Comparison of ENCODE assay signal across 8 cellular contexts in genomic region chr7:2645274-2645868, GRCh38. TPM values are rescaled to one million over a fixed set of nuclear protein-coding genes. Genes with fewer than 3 reads are reported as not detected.
DNase-seq lines count a peak whose midpoint lies in the region; ATAC-seq and TF ChIP-seq lines count a peak whose summit lies in the region.

No MANE protein-coding gene starts in this region.

- H3K4me1 ChIP-seq in CD4-positive, CD25-positive, alpha-beta regulatory T cell (ENCODE audit: control insufficient read depth, insufficient read depth, low read length, poor library complexity, severe bottlenecking) = peaks cover 17% of the 10 kb centered on the region
- H3K4me1 ChIP-seq in KMS-11 (ENCODE audit: low read depth, poor library complexity, severe bottlenecking) (peaks cover 8% of the 10 kb centered on the region), rectal smooth muscle tissue (ENCODE audit: control insufficient read depth, insufficient read depth, low read length) (peaks cover 9% of the 10 kb centered on the region), heart right ventricle (peaks cover 15 to 60% (median 38%) of the 10 kb centered on the region in 9 donors)

- no peaks in the 10 kb centered on the region for H4K20me1 ChIP-seq in KMS-11 (ENCODE audit: insufficient read depth)

- H3K27me3 Mint-ChIP-seq in CD4-positive, CD25-positive, alpha-beta regulatory T cell = no peaks in the 10 kb centered on the region
- no peaks in the 10 kb centered on the region for H3K27me3 Mint-ChIP-seq in activated T-helper 17 cell treated with anti-CD3 and anti-CD28 coated beads, Interleukin-2, amount 50 U/mL, for 72 hours

- no peaks in the 10 kb centered on the region for H3K27me3 ChIP-seq in CD4-positive, CD25-positive, alpha-beta regulatory T cell (ENCODE audit: control insufficient read depth, insufficient read depth, low read length)
- no peaks in the 10 kb centered on the region for H3K27me3 ChIP-seq in KMS-11 (ENCODE audit: insufficient read depth, low read depth)
- no peaks in the 10 kb centered on the region for H3K27me3 ChIP-seq in rectal smooth muscle tissue (ENCODE audit: control insufficient read depth, insufficient read depth, low read length)
- H3K27me3 ChIP-seq in heart right ventricle = no peaks in the 10 kb centered on the region

- peak; percentile 45 to 56 for ATAC-seq in CD4-positive, CD25-positive, alpha-beta regulatory T cell (ENCODE audit: low read depth in 2 of 2)
- ATAC-seq in GM19438 (IDR thresholded peaks at IDR 0.05; ENCODE audit: low read depth, unreplicated experiment) = peak; percentile 63
- ATAC-seq in activated T-helper 17 cell treated with anti-CD3 and anti-CD28 coated beads, Interleukin-2, amount 50 U/mL, for 72 hours (replicated peaks) = peak; percentile 8
- ATAC-seq in HG03342 (IDR thresholded peaks at IDR 0.05; ENCODE audit: unreplicated experiment) = no peak
- ATAC-seq in heart right ventricle = no peak

- no peaks in the 10 kb centered on the region for H3K36me3 Mint-ChIP-seq in CD4-positive, CD25-positive, alpha-beta regulatory T cell
- H3K36me3 Mint-ChIP-seq in activated T-helper 17 cell treated with anti-CD3 and anti-CD28 coated beads, Interleukin-2, amount 50 U/mL, for 72 hours (ENCODE audit: low read depth) = no peaks in the 10 kb centered on the region

- no peak for TF ChIP-seq CTCF in KMS-11 (conservative IDR thresholded peaks at IDR 0.05; ENCODE audit: low read depth, low read length)
- TF ChIP-seq CTCF in heart right ventricle (IDR thresholded peaks at IDR 0.05) = no peak

- H3K4me2 ChIP-seq in KMS-11 = 0 out of 2 replicates have a peak overlapping the region, but pooled peaks have one; percentile 26

- H3K9ac ChIP-seq in KMS-11 (no peak overlapping the region), rectal smooth muscle tissue (ENCODE audit: low read length) (no peak overlapping the region)

- H3K36me3 ChIP-seq in CD4-positive, CD25-positive, alpha-beta regulatory T cell (ENCODE audit: control insufficient read depth, insufficient read depth, low read length) = no peaks in the 10 kb centered on the region
- no peaks in the 10 kb centered on the region for H3K36me3 ChIP-seq in KMS-11 (ENCODE audit: insufficient read depth)
- no peaks in the 10 kb centered on the region for H3K36me3 ChIP-seq in rectal smooth muscle tissue (ENCODE audit: control insufficient read depth, insufficient read depth, low read length)
- peaks cover 0 to 38% (median 11%) of the 10 kb centered on the region in 9 donors for H3K36me3 ChIP-seq in heart right ventricle

- H3K4me3 ChIP-seq in CD4-positive, CD25-positive, alpha-beta regulatory T cell (ENCODE audit: low read depth, low read length) = peak overlapping the region; percentile 44
- H3K4me3 ChIP-seq in KMS-11 (IDR thresholded peaks at IDR 0.05; ENCODE audit: insufficient read depth, low read depth, low read length) (no peak overlapping the region), rectal smooth muscle tissue (ENCODE audit: low read length) (peak overlapping the region; percentile 2), heart right ventricle (peak overlapping the region in 1 of 10 donors; percentile 3)

- H2AFZ ChIP-seq in KMS-11 (ENCODE audit: low read depth) = peak overlapping the region; percentile 30; the same call in 1 of the 2 replicates

- H3K27ac ChIP-seq in CD4-positive, CD25-positive, alpha-beta regulatory T cell (ENCODE audit: insufficient read depth, low read length, poor library complexity, severe bottlenecking) = no peak overlapping the region
- H3K27ac ChIP-seq in KMS-11 = no peak overlapping the region
- no peak overlapping the region for H3K27ac ChIP-seq in rectal smooth muscle tissue (ENCODE audit: low read depth, low read length)
- peak overlapping the region in 4 of 10 donors; percentile 15 to 61 (median 28) for H3K27ac ChIP-seq in heart right ventricle

- no peaks in the 10 kb centered on the region for H3K9me3 Mint-ChIP-seq in CD4-positive, CD25-positive, alpha-beta regulatory T cell
- no peaks in the 10 kb centered on the region for H3K9me3 Mint-ChIP-seq in activated T-helper 17 cell treated with anti-CD3 and anti-CD28 coated beads, Interleukin-2, amount 50 U/mL, for 72 hours

- H3K9me3 ChIP-seq in CD4-positive, CD25-positive, alpha-beta regulatory T cell (ENCODE audit: control insufficient read depth in 2 of 2, low read length in 2 of 2) = no peaks in the 10 kb centered on the region
- H3K9me3 ChIP-seq in heart right ventricle = no peaks in the 10 kb centered on the region

- peak overlapping the region; percentile 38 to 82 (median 67) for H3K27ac Mint-ChIP-seq in CD4-positive, CD25-positive, alpha-beta regulatory T cell
- H3K27ac Mint-ChIP-seq in activated T-helper 17 cell treated with anti-CD3 and anti-CD28 coated beads, Interleukin-2, amount 50 U/mL, for 72 hours = peak overlapping the region; percentile 83

- intact Hi-C loops in heart right ventricle (cut with DNase I) = no loop called here

- H3K4me1 Mint-ChIP-seq in CD4-positive, CD25-positive, alpha-beta regulatory T cell = peaks cover 0 to 22% (median 8%) of the 10 kb centered on the region in 4 donors
- H3K4me1 Mint-ChIP-seq in activated T-helper 17 cell treated with anti-CD3 and anti-CD28 coated beads, Interleukin-2, amount 50 U/mL, for 72 hours = peaks cover 5% of the 10 kb centered on the region

- peak in 2 of 3 donors; percentile 32 to 74 for DNase-seq in CD4-positive, CD25-positive, alpha-beta regulatory T cell
- DNase-seq in DMS114 treated with DMSO at 0.1 percent for 48 hours (lab: John Stamatoyannopoulos, UW; ENCODE audit: unreplicated experiment) (no peak), heart right ventricle (no peak)

- H3K4me3 Mint-ChIP-seq in CD4-positive, CD25-positive, alpha-beta regulatory T cell = peak overlapping the region; percentile 59 to 85 (median 74)
- H3K4me3 Mint-ChIP-seq in activated T-helper 17 cell treated with anti-CD3 and anti-CD28 coated beads, Interleukin-2, amount 50 U/mL, for 72 hours = peak overlapping the region; percentile 59

- WGBS in heart right ventricle, 2 donors = 55 to 61% methylated on average over 14 of the region's 14 CpGs

- H3K79me2 ChIP-seq in KMS-11 (ENCODE audit: insufficient read depth, low read depth) = no peaks in the 10 kb centered on the region

RNA-seq across cellular contexts. Expression of gene TTYH3, which starts 13.6 kb away (rescaled TPM):
- total RNA-seq in CD4-positive, CD25-positive, alpha-beta regulatory T cell = 20.0 TPM
- 1 to 10 TPM in 3 of 4 donors, under 1 TPM in 1; 0.56 to 1.6 (median 1.2) TPM for polyA plus RNA-seq in CD4-positive, CD25-positive, alpha-beta regulatory T cell
- 10 to 100 TPM; 14.3 to 17.9 TPM for total RNA-seq in activated T-helper 17 cell treated with anti-CD3 and anti-CD28 coated beads, Interleukin-2, amount 50 U/mL, for 72 hours
- total RNA-seq in heart right ventricle = 10 to 100 TPM in 4 of 10 donors, 1 to 10 TPM in 6; 7.0 to 37.5 (median 9.0) TPM
- polyA plus RNA-seq in heart right ventricle = 1 to 10 TPM; 8.6 to 10.0 TPM

RNA-seq across cellular contexts. Expression of gene AMZ1, which starts 42.6 kb away (rescaled TPM):
- 1.8 TPM for total RNA-seq in CD4-positive, CD25-positive, alpha-beta regulatory T cell
- polyA plus RNA-seq in CD4-positive, CD25-positive, alpha-beta regulatory T cell = 1 to 10 TPM in 1 of 4 donors, under 1 TPM in 3; 0.43 to 1.4 (median 0.63) TPM
- under 1 TPM in 1 of 2 donors, not detected in 1; 0.69 TPM for total RNA-seq in activated T-helper 17 cell treated with anti-CD3 and anti-CD28 coated beads, Interleukin-2, amount 50 U/mL, for 72 hours
- total RNA-seq in heart right ventricle = under 1 TPM in 6 of 10 donors, not detected in 4; 0.04 to 0.11 (median 0.07) TPM
- under 1 TPM; 0.04 to 0.07 TPM for polyA plus RNA-seq in heart right ventricle

Comparison
In these comparisons a context has a peak if more than half of its experiments do, and no peak if none do; other contexts are left out.
1. ATAC-seq: peak in CD4-positive, CD25-positive, alpha-beta regulatory T cell (2 of 2), GM19438 (single experiment) and activated T-helper 17 cell treated with anti-CD3 and anti-CD28 coated beads, Interleukin-2, amount 50 U/mL, for 72 hours (single experiment); none in HG03342 (single experiment) and heart right ventricle (0 of 8).
2. DNase-seq: peak in CD4-positive, CD25-positive, alpha-beta regulatory T cell (2 of 3); none in DMS114 treated with DMSO at 0.1 percent for 48 hours (single experiment) and heart right ventricle (0 of 2).